14 cellular contexts compared by ENCODE assay signal in the genomic region with DNA sequence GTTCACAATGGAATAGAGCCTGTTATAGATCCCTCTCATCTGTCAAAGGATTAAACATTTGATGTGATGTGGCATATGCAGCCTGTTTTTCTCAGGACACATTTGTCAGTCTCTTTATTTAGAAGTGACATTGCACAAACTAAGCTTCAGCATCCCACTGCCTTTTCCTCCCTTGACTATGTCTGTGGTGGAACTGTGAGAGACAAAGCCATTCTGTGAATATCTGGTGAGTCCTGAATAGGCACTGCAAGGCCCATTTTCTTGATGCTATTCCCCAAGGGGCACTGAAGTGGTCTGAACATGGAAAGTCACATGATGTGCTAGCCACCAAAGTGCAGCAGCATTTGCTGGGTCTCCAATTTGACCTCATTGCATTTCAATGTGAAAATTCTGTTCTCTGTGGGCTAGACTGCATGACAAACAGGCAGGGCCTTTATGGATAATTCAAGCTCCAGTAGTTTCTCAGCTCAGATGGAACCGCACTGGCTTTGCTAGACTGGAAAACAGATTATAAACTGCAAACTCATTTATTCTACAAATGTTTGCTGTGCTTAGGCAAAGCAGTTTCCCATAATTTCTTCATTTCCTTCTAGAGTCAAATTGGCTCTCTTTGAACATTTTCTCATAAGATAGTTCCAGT.
"Had no signal": no experiment of that assay in that cellular context is flagged by ENCODE, and none has a peak within 500 bp of the region (broad histone marks: within the 10 kb centered on the region; RNA-seq: fewer than 3 reads in every experiment).

No MANE protein-coding gene starts in this region.

- H3K4me3 ChIP-seq: breast epithelium, left lung, SK-N-MC, tibial artery had no signal

- H3K27me3 ChIP-seq: breast epithelium, left lung, tibial artery had no signal

- H3K27ac ChIP-seq: breast epithelium, epithelial cell of prostate, left lung, SK-N-MC, tibial artery had no signal

- FAIRE-seq: kidney, TTC549 had no signal

- DNase-seq: activated CD4-positive, alpha-beta memory T cell treated with anti-CD3 and anti-CD28 coated beads, Interleukin-2, amount 10 ng/mL, durations not matched to agents 7 days and 5 days; activated CD4-positive, alpha-beta T cell treated with anti-CD3 and anti-CD28 coated beads for 4 hours; activated CD8-positive, alpha-beta memory T cell treated with anti-CD3 and anti-CD28 coated beads, Interleukin-2, amount 10 ng/mL, durations not matched to agents 7 days and 5 days; activated naive CD4-positive, alpha-beta T cell treated with Interleukin-2 at 50 U/mL for 16 hours; activated T-cell treated with anti-CD3 and anti-CD28 coated beads, Interleukin-2, amount 50 U/mL, for 1 hour; foreskin melanocyte; naive thymus-derived CD4-positive, alpha-beta T cell had no signal
